In the genomic region with DNA sequence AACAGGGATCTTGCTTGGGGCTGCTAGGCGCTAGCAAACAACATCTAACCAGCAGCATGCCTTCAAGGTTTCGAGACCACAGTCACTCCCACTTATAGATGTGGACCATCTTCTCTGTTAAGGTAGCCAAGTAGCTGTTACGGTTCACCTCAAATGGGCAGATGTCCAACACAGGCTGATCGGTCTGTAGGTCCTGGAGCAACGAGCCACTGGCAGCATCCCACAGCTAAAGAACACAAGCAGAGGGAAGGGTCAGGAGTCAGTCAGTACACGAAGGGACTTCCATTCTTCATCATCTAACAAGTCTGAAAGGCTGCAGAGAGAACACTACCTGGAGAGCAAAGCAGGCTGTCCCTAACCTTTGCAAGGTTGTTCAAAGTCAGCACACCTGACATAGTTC, we compare ENCODE assay signal across 9 cellular contexts.
"Had no signal": no experiment of that assay in that cellular context is flagged by ENCODE, and none has a peak within 500 bp of the region (broad histone marks: within the 10 kb centered on the region; RNA-seq: fewer than 3 reads in every experiment).

No MANE protein-coding gene starts in this region.

- H3K4me1 ChIP-seq: transverse colon, vagina had no signal

- H3K27me3 Mint-ChIP-seq: activated naive CD8-positive, alpha-beta T cell; naive thymus-derived CD4-positive, alpha-beta T cell had no signal

- H3K27me3 ChIP-seq: body of pancreas, pancreas, transverse colon, vagina had no signal

- DNase-seq: activated CD4-positive, alpha-beta T cell treated with anti-CD3 and anti-CD28 coated beads, Interleukin-2, amount 50 U/mL, for 4 hours; body of pancreas; pancreas; transverse colon; WERI-Rb-1 had no signal

- H3K27ac Mint-ChIP-seq: activated naive CD8-positive, alpha-beta T cell had no signal

- H3K9me3 Mint-ChIP-seq: immature natural killer cell; naive thymus-derived CD4-positive, alpha-beta T cell had no signal

- H3K27ac ChIP-seq: body of pancreas, pancreas, transverse colon, vagina, WERI-Rb-1 had no signal

- H3K4me3 Mint-ChIP-seq: activated naive CD8-positive, alpha-beta T cell; immature natural killer cell had no signal

- H3K4me3 ChIP-seq: body of pancreas, pancreas, transverse colon, vagina had no signal

- H3K9me3 ChIP-seq: body of pancreas, pancreas, transverse colon, vagina had no signal
